13 cellular contexts compared by ENCODE assay signal in the genomic region with DNA sequence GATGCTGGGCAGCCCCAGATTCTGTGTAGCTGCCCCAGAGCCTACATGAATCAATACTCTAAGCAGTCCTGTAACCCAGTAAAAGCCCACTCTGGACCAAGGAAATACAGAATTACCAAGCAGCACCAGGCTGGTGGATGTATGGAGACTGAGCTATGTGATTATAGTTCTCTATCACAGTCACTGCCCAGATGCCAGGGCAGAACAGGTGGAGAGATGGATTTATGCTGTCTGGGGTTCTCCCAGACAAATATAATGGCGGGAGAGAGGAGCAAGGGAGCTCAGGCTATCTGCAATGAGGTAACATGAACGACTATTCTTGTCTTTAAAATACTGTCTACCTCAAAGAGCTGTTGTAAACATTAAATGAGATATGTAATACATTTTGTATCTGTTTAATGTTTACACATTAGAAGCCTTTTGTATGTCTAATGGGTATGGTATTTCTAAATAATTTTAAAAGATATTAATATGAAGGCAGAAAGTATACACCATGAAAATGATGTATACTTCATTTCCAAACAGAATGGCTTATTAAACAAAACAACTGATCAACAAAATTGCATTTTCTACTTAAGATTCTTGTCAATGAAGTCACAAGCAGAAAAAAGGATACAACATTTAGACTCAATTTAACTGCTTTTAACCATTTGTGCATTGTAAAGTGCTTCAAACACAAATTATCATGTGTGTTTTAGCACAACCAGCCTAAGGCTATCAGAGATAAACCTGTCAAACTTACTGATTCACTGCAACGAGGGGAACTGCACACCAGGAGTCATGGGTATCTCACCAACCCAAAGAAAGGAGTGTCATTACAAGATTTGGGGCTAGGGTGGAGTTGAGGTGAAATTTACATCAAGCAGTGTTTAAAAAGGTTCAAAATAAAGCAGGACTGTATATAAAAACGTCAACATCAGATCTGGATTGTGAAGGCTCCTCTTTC. TPM values are rescaled to one million over a fixed set of nuclear protein-coding genes. Genes with fewer than 3 reads are reported as not detected.
DNase-seq lines count a peak whose midpoint lies in the region; ATAC-seq, FAIRE-seq and TF ChIP-seq lines count a peak whose summit lies in the region.
"Had no signal": no experiment of that assay in that cellular context is flagged by ENCODE, and none has a peak within 500 bp of the region (broad histone marks: within the 10 kb centered on the region; RNA-seq: fewer than 3 reads in every experiment).

No MANE protein-coding gene starts in this region.

- peak overlapping the region; percentile 90 for H3K27ac ChIP-seq in K562 (ENCODE audit: extremely low read depth, low read depth, low read length)
- H3K27ac ChIP-seq: cardiac muscle cell, gastroesophageal sphincter, prostate gland had no signal

- in situ Hi-C loops in K562 (cut with MboI), result no loop called here

- H3K4me3 ChIP-seq in NB4 (ENCODE audit: low read depth, low read length), result peak overlapping the region; percentile 80
- peak overlapping the region; percentile 78; the same call in 1 of the 2 replicates for H3K4me3 ChIP-seq in K562
- H3K4me3 ChIP-seq: cardiac muscle cell, gastroesophageal sphincter, prostate gland had no signal

- TF ChIP-seq POLR2A in NB4 (IDR thresholded peaks at IDR 0.05; ENCODE audit: extremely low read depth, insufficient read length) (no peak), K562 (conservative IDR thresholded peaks at IDR 0.05) (no peak; the same call in 1 of the 2 replicates)

- H3K27me3 ChIP-seq in K562 (ENCODE audit: control insufficient read depth in 2 of 2, insufficient read depth in 2 of 2, low read length in 2 of 2), result no peaks in the 10 kb centered on the region
- H3K27me3 ChIP-seq: cardiac muscle cell, gastroesophageal sphincter had no signal

- peaks cover 34% of the 10 kb centered on the region for H3K36me3 Mint-ChIP-seq in T-helper 1 cell treated with Interleukin-12 subunit alpha and Interleukin-12 subunit beta and Interleukin-4 antibody, amounts not matched to agents 30 μg/mL and 1 μg/mL, for 36 hours (ENCODE audit: low read depth)
- peaks cover 22% of the 10 kb centered on the region for H3K36me3 Mint-ChIP-seq in osteocyte (ENCODE audit: unreplicated experiment)

- WGBS in K562 (ENCODE audit: insufficient coverage, low coverage, missing lambda C conversion rate), result 13% methylated on average over 4 of the region's 4 CpGs

- POLR2A ChIA-PET in K562 (lab: Yijun Ruan, JAX), result interaction anchor here (0.6 to 2.9 kb wide), 11 partner anchors 9 to 136 kb away, joined by 3 to 25 read pairs (median 3); partner anchors contain the start of gene H3-3A

- H3K4me3 Mint-ChIP-seq in T-helper 1 cell treated with Interleukin-12 subunit alpha and Interleukin-12 subunit beta and Interleukin-4 antibody, amounts not matched to agents 30 μg/mL and 1 μg/mL, for 36 hours, result peak overlapping the region; percentile 58
- H3K4me3 Mint-ChIP-seq in osteocyte (ENCODE audit: unreplicated experiment), result peak overlapping the region; percentile 16

- peak overlapping the region; percentile 97 for H3K4me2 ChIP-seq in K562 (ENCODE audit: insufficient read depth, low read length)

- H3K36me3 ChIP-seq in K562 (ENCODE audit: control insufficient read depth, insufficient read depth, low read length), result peaks cover 74% of the 10 kb centered on the region

- no peaks in the 10 kb centered on the region for H3K27me3 Mint-ChIP-seq in T-helper 1 cell treated with Interleukin-12 subunit alpha and Interleukin-12 subunit beta and Interleukin-4 antibody, amounts not matched to agents 30 μg/mL and 1 μg/mL, for 36 hours (ENCODE audit: low read depth)
- no peaks in the 10 kb centered on the region for H3K27me3 Mint-ChIP-seq in osteocyte (ENCODE audit: unreplicated experiment)

- TF ChIP-seq RAD21 in K562 (CRISPR knock-in tag; conservative IDR thresholded peaks at IDR 0.05 in 1 of 2, IDR thresholded peaks at IDR 0.05 in 1 of 2), result peak; percentile 40 to 56

- DNase-seq in T-helper 1 cell (no peak), NB4 (ENCODE audit: low read depth) (no peak), K562 (ENCODE audit: extremely low read depth in 1 of 4, low spot score in 3 of 4) (peak in 2 of 4 experiments; percentile 63 to 81), osteocyte (ENCODE audit: extremely low spot score, unreplicated experiment) (no peak), urothelium cell line (ENCODE audit: low spot score) (no peak), cortex of kidney (lab: John Stamatoyannopoulos, UW) (no peak), NK-92 (lab: John Stamatoyannopoulos, UW; ENCODE audit: unreplicated experiment) (no peak)
- DNase-seq: NCI-H345 had no signal

- TF ChIP-seq EP300 in K562 (IDR thresholded peaks at IDR 0.05; ENCODE audit: low read length), result peak; percentile 77; the same call in 1 of the 2 replicates

- TF ChIP-seq CTCF in NB4 (IDR thresholded peaks at IDR 0.05; ENCODE audit: low read depth, low read length), result no peak
- peak in 2 of 3 experiments; percentile 8 to 38; a peak in 2 of 6 replicates for TF ChIP-seq CTCF in K562 (IDR thresholded peaks at IDR 0.05 in 2 of 3, conservative IDR thresholded peaks at IDR 0.05 in 1 of 3; ENCODE audit: insufficient read depth in 2 of 3, low read depth in 1 of 3, low read length in 3 of 3)
- TF ChIP-seq CTCF in osteocyte (IDR thresholded peaks at IDR 0.05), result no peak

- peaks cover 76% of the 10 kb centered on the region for H3K79me2 ChIP-seq in K562 (ENCODE audit: control insufficient read depth, insufficient read depth, low read length)

- CTCF ChIA-PET in K562 (lab: Yijun Ruan, JAX; ENCODE audit: low intra/inter-chr PET ratio), result interaction anchor here (2.1 kb wide), 1 partner anchor 69 kb away, joined by 11 read pairs; no protein-coding TSS in a partner anchor

- H3K9ac ChIP-seq in K562 (ENCODE audit: insufficient read depth in 1 of 2, low read depth in 2 of 2, low read length in 2 of 2), result peak overlapping the region; percentile 34 to 97; a peak in 3 of 4 replicates

- peaks cover 14 to 37% of the 10 kb centered on the region in 2 experiments for H3K4me1 ChIP-seq in K562 (replicated peaks in 1 of 2; ENCODE audit: control insufficient read depth in 2 of 2, insufficient read depth in 2 of 2, low read length in 2 of 2)

- H3K27ac Mint-ChIP-seq in T-helper 1 cell treated with Interleukin-12 subunit alpha and Interleukin-12 subunit beta and Interleukin-4 antibody, amounts not matched to agents 30 μg/mL and 1 μg/mL, for 36 hours, result peak overlapping the region; percentile 70
- H3K27ac Mint-ChIP-seq in osteocyte (ENCODE audit: unreplicated experiment), result peak overlapping the region; percentile 36

- no peaks in the 10 kb centered on the region for H3K9me3 ChIP-seq in K562 (replicated peaks; ENCODE audit: control insufficient read depth, insufficient read depth, low read depth, low read length)
- H3K9me3 ChIP-seq: gastroesophageal sphincter, prostate gland had no signal

- H2AFZ ChIP-seq in K562 (ENCODE audit: low read depth, low read length), result no peak overlapping the region

- no peaks in the 10 kb centered on the region for H3K9me3 Mint-ChIP-seq in T-helper 1 cell treated with Interleukin-12 subunit alpha and Interleukin-12 subunit beta and Interleukin-4 antibody, amounts not matched to agents 30 μg/mL and 1 μg/mL, for 36 hours
- H3K9me3 Mint-ChIP-seq in osteocyte (ENCODE audit: unreplicated experiment), result no peaks in the 10 kb centered on the region

- peaks cover 3% of the 10 kb centered on the region for H3K9me1 ChIP-seq in K562 (ENCODE audit: control insufficient read depth, insufficient read depth, low read length)

- peaks cover 18% of the 10 kb centered on the region for H4K20me1 ChIP-seq in K562 (replicated peaks; ENCODE audit: control insufficient read depth, insufficient read depth, low read length)

- peak; percentile 51 for ATAC-seq in K562
- ATAC-seq: gastroesophageal sphincter had no signal

- H3K4me1 Mint-ChIP-seq in T-helper 1 cell treated with Interleukin-12 subunit alpha and Interleukin-12 subunit beta and Interleukin-4 antibody, amounts not matched to agents 30 μg/mL and 1 μg/mL, for 36 hours (ENCODE audit: low read depth), result peaks cover 41% of the 10 kb centered on the region
- H3K4me1 Mint-ChIP-seq in osteocyte (ENCODE audit: unreplicated experiment), result peaks cover 31% of the 10 kb centered on the region

- intact Hi-C loops in K562 (cut with micrococcal nuclease), result loop anchor here (5.0 kb wide), 1 partner anchor 36 kb away; no protein-coding TSS in a partner anchor

- BruUV-seq in K562 (replicated peaks; lab: Mats Ljungman, UMichigan), result no TSS peak

- FAIRE-seq in K562 (lab: Jason Lieb, UNC), result peak; percentile 82
- no peak for FAIRE-seq in urothelium cell line (lab: Jason Lieb, UNC)

RNA-seq across cellular contexts. Expression of gene SDE2, which starts 3.0 kb away (rescaled TPM):
- 30.3 and 54.4 TPM in 2 replicates for total RNA-seq in K562 (2011; cell fraction: chromatin; rRNA removed; ENCODE audit: low replicate concordance)
- total RNA-seq in K562 (2011; cell fraction: nucleolus; rRNA removed), result 21.3 and 22.5 TPM in 2 replicates
- total RNA-seq in K562 (2011; cell fraction: nucleoplasm; rRNA removed), result 40.9 and 49.1 TPM in 2 replicates
- 44.9 and 46.0 TPM in 2 replicates for total RNA-seq in K562 (2014; rRNA removed)
- 62.3 and 72.5 TPM in 2 replicates for total RNA-seq in K562 (2014; rRNA removed; fragmentation: Illumina TruSeq; extraction: Trizol)
- 42.7 and 43.0 TPM in 2 replicates for total RNA-seq in K562 (2015; rRNA removed; fragmentation: Illumina TruSeq; extraction: Trizol)
- total RNA-seq in K562 (2021), result 45.3 and 50.5 TPM in 2 replicates
- 35.6 and 49.1 TPM in 2 replicates for polyA plus RNA-seq in K562 (2011; rRNA removed)
- polyA plus RNA-seq in K562 (2011; cell fraction: cytosol; rRNA removed), result 19.9 and 37.9 TPM in 2 replicates
- 10.7 and 11.3 TPM in 2 replicates for polyA plus RNA-seq in K562 (2011; cell fraction: nucleus; rRNA removed)
- polyA plus RNA-seq in K562 (2012), result 13.2 and 19.6 TPM in 2 replicates
- 35.7 and 39.9 TPM in 2 replicates for polyA plus RNA-seq in K562 (2014; fragmentation: Illumina TruSeq; extraction: Trizol)
- polyA plus RNA-seq in K562 (2014; fragmentation: Nextera tagmentation; extraction: Ambion mirVana), result 10 to 100 TPM; 14.3 to 19.3 TPM
- 44.6 and 46.1 TPM in 2 replicates for polyA plus RNA-seq in K562 (2014; rRNA removed)
- polyA minus RNA-seq in K562 (2011; rRNA and poly(A)+ RNA removed), result 55.7 and 62.4 TPM in 2 replicates
- 24.8 and 29.7 TPM in 2 replicates for polyA minus RNA-seq in K562 (2011; cell fraction: cytosol; rRNA and poly(A)+ RNA removed)
- polyA minus RNA-seq in K562 (2011; cell fraction: nucleus; rRNA and poly(A)+ RNA removed), result 11.2 and 15.9 TPM in 2 replicates
- total RNA-seq in osteocyte, result 20.0 and 20.7 TPM in 2 replicates

RNA-seq across cellular contexts. Expression of gene LEFTY2, which starts 55.2 kb away (rescaled TPM):
- 0.23 TPM in 1 of 2 replicates, not detected in the other for total RNA-seq in K562 (2011; cell fraction: chromatin; rRNA removed; ENCODE audit: low replicate concordance)
- total RNA-seq in K562 (2011; cell fraction: nucleolus; rRNA removed), result not detected in 2 replicates
- 0.29 TPM in 1 of 2 replicates, not detected in the other for total RNA-seq in K562 (2011; cell fraction: nucleoplasm; rRNA removed)
- total RNA-seq in K562 (2014; rRNA removed) (0.08 and 0.14 TPM in 2 replicates), K562 (2014; rRNA removed; fragmentation: Illumina TruSeq; extraction: Trizol) (not detected in 2 replicates), K562 (2015; rRNA removed; fragmentation: Illumina TruSeq; extraction: Trizol) (not detected in 2 replicates), K562 (2021) (not detected in 2 replicates), osteocyte (0.43 TPM in 1 of 2 replicates, not detected in the other)
- polyA plus RNA-seq in K562 (2011; rRNA removed) (0.04 and 0.07 TPM in 2 replicates), K562 (2014; fragmentation: Illumina TruSeq; extraction: Trizol) (not detected in 2 replicates), K562 (2014; fragmentation: Nextera tagmentation; extraction: Ambion mirVana) (not detected), K562 (2014; rRNA removed) (0.78 TPM in 1 of 2 replicates, not detected in the other)
- polyA plus RNA-seq in K562 (2011; cell fraction: cytosol; rRNA removed), result 0.03 and 0.06 TPM in 2 replicates
- polyA plus RNA-seq in K562 (2011; cell fraction: nucleus; rRNA removed), result 0.06 TPM in 1 of 2 replicates, not detected in the other
- 0.04 TPM in 2 replicates for polyA plus RNA-seq in K562 (2012)
- polyA minus RNA-seq in K562 (2011; rRNA and poly(A)+ RNA removed), result not detected in 2 replicates
- not detected in 2 replicates for polyA minus RNA-seq in K562 (2011; cell fraction: cytosol; rRNA and poly(A)+ RNA removed)
- polyA minus RNA-seq in K562 (2011; cell fraction: nucleus; rRNA and poly(A)+ RNA removed), result not detected in 2 replicates
- total RNA-seq: A172 had no signal

Comparison
In these comparisons a context has a peak if more than half of its experiments do, and no peak if none do; other contexts are left out.
1. CTCF ChIP-seq: peak in K562 (2 of 3); none in NB4 (single experiment) and osteocyte (single experiment).